9 cellular contexts compared by ENCODE assay signal in genomic region chr1:198681247-198681646, GRCh38. TPM values are rescaled to one million over a fixed set of nuclear protein-coding genes. Genes with fewer than 3 reads are reported as not detected.
DNase-seq lines count a peak whose midpoint lies in the region; ATAC-seq, FAIRE-seq and TF ChIP-seq lines count a peak whose summit lies in the region.
"Had no signal": no experiment of that assay in that cellular context is flagged by ENCODE, and none has a peak within 500 bp of the region (broad histone marks: within the 10 kb centered on the region; RNA-seq: fewer than 3 reads in every experiment).

No MANE protein-coding gene starts in this region.

- TF ChIP-seq POLR2A in NB4 (IDR thresholded peaks at IDR 0.05; ENCODE audit: extremely low read depth, insufficient read length) = no peak

- peaks cover 29% of the 10 kb centered on the region for H3K36me3 Mint-ChIP-seq in activated T-helper 1 cell treated with anti-CD3 and anti-CD28 coated beads, Interleukin-12 subunit alpha, Interleukin-12 subunit beta, Interleukin-2, Interleukin-4 antibody, amounts not matched to agents 30 ng/mL and 10 ng/mL and 1 ng/mL, durations not matched to agents 14 hours and 24 hours and 36 hours (ENCODE audit: low read depth)
- H3K36me3 Mint-ChIP-seq in naive B cell = peaks cover 7% of the 10 kb centered on the region in 2 donors

- peak overlapping the region; percentile 71 for H3K4me3 Mint-ChIP-seq in activated T-helper 1 cell treated with anti-CD3 and anti-CD28 coated beads, Interleukin-12 subunit alpha, Interleukin-12 subunit beta, Interleukin-2, Interleukin-4 antibody, amounts not matched to agents 30 ng/mL and 10 ng/mL and 1 ng/mL, durations not matched to agents 14 hours and 24 hours and 36 hours
- H3K4me3 Mint-ChIP-seq in naive B cell = peak overlapping the region in 7 of 8 donors; percentile 32 to 70 (median 58)

- TF ChIP-seq CTCF in NB4 (IDR thresholded peaks at IDR 0.05; ENCODE audit: low read depth, low read length) = no peak

- H3K4me3 ChIP-seq in NB4 (ENCODE audit: low read depth, low read length) = peak overlapping the region; percentile 17

- FAIRE-seq in GM18507 (lab: Jason Lieb, UNC) = peak; percentile 26

- H3K4me1 Mint-ChIP-seq in activated T-helper 1 cell treated with anti-CD3 and anti-CD28 coated beads, Interleukin-12 subunit alpha, Interleukin-12 subunit beta, Interleukin-2, Interleukin-4 antibody, amounts not matched to agents 30 ng/mL and 10 ng/mL and 1 ng/mL, durations not matched to agents 14 hours and 24 hours and 36 hours (ENCODE audit: low read depth) = peaks cover 81% of the 10 kb centered on the region
- peaks cover 55 to 86% (median 66%) of the 10 kb centered on the region in 3 donors for H3K4me1 Mint-ChIP-seq in naive B cell

- no peaks in the 10 kb centered on the region for H3K9me3 Mint-ChIP-seq in activated T-helper 1 cell treated with anti-CD3 and anti-CD28 coated beads, Interleukin-12 subunit alpha, Interleukin-12 subunit beta, Interleukin-2, Interleukin-4 antibody, amounts not matched to agents 30 ng/mL and 10 ng/mL and 1 ng/mL, durations not matched to agents 14 hours and 24 hours and 36 hours
- peaks cover 0 to 2% (median 0%) of the 10 kb centered on the region in 7 donors for H3K9me3 Mint-ChIP-seq in naive B cell

- DNase-seq in GM18507 (ENCODE audit: extremely low spot score, insufficient read length, low read depth) = no peak
- DNase-seq in NB4 (ENCODE audit: low read depth) = peak; percentile 68
- no peak for DNase-seq in activated T-helper 1 cell treated with anti-CD3 and anti-CD28 coated beads, Interleukin-12 subunit alpha, Interleukin-12 subunit beta, Interleukin-2, Interleukin-4 antibody, amounts not matched to agents 30 ng/mL and 10 ng/mL and 1 ng/mL, durations not matched to agents 14 hours and 24 hours and 36 hours (ENCODE audit: low spot score)
- DNase-seq in naive B cell = no peak
- no peak for DNase-seq in kidney tubule cell (ENCODE audit: low spot score)
- no peak for DNase-seq in ureter (ENCODE audit: low spot score)
- no peak for DNase-seq in kidney glomerular epithelial cell (lab: John Stamatoyannopoulos, UW)
- DNase-seq: islet precursor cell had no signal

- H3K27me3 Mint-ChIP-seq in activated T-helper 1 cell treated with anti-CD3 and anti-CD28 coated beads, Interleukin-12 subunit alpha, Interleukin-12 subunit beta, Interleukin-2, Interleukin-4 antibody, amounts not matched to agents 30 ng/mL and 10 ng/mL and 1 ng/mL, durations not matched to agents 14 hours and 24 hours and 36 hours (ENCODE audit: insufficient read depth) = no peaks in the 10 kb centered on the region
- H3K27me3 Mint-ChIP-seq in naive B cell = no peaks in the 10 kb centered on the region

- ATAC-seq in naive B cell (ENCODE audit: low read depth in 2 of 2) = no peak
- ATAC-seq in GM21515 (IDR thresholded peaks at IDR 0.05; ENCODE audit: unreplicated experiment) = no peak

- intact Hi-C loops in activated T-helper 1 cell treated with anti-CD3 and anti-CD28 coated beads, Interleukin-12 subunit alpha, Interleukin-12 subunit beta, Interleukin-2, Interleukin-4 antibody, amounts not matched to agents 30 ng/mL and 10 ng/mL and 1 ng/mL, durations not matched to agents 14 hours and 24 hours and 36 hours (cut with micrococcal nuclease) = loop anchor here (1.0 to 10.0 kb wide), 8 partner anchors 24 to 1261 kb away; partner anchors contain the start of genes C1orf53 and DENND1B

- H3K27ac Mint-ChIP-seq in activated T-helper 1 cell treated with anti-CD3 and anti-CD28 coated beads, Interleukin-12 subunit alpha, Interleukin-12 subunit beta, Interleukin-2, Interleukin-4 antibody, amounts not matched to agents 30 ng/mL and 10 ng/mL and 1 ng/mL, durations not matched to agents 14 hours and 24 hours and 36 hours = peak overlapping the region; percentile 91
- peak overlapping the region; percentile 95 to 97 (median 96) for H3K27ac Mint-ChIP-seq in naive B cell

RNA-seq across cellular contexts. Expression of gene PTPRC, which starts 42.4 kb away (rescaled TPM):
- total RNA-seq in activated T-helper 1 cell treated with anti-CD3 and anti-CD28 coated beads, Interleukin-12 subunit alpha, Interleukin-12 subunit beta, Interleukin-2, Interleukin-4 antibody, amounts not matched to agents 30 ng/mL and 10 ng/mL and 1 ng/mL, durations not matched to agents 14 hours and 24 hours and 36 hours = 512 and 516 TPM in 2 replicates
- 1,000 to 10,000 TPM in 1 of 6 donors, 100 to 1,000 TPM in 5; 771 to 1,016 (median 851) TPM for polyA plus RNA-seq in naive B cell (ENCODE audit: low read depth in 6 of 6)
- 35.1 TPM for total RNA-seq in ureter

Comparison
In these comparisons a context has a peak if more than half of its experiments do, and no peak if none do; other contexts are left out.
1. RNA of gene PTPRC, which starts 42.4 kb away (total RNA-seq): 512 to 516 TPM in activated T-helper 1 cell treated with anti-CD3 and anti-CD28 coated beads, Interleukin-12 subunit alpha, Interleukin-12 subunit beta, Interleukin-2, Interleukin-4 antibody, amounts not matched to agents 30 ng/mL and 10 ng/mL and 1 ng/mL, durations not matched to agents 14 hours and 24 hours and 36 hours; 35.1 TPM in ureter (single experiment); every median in the first group is over 10 times any median in the second.